In genomic region chr2:44167908-44168683, GRCh38 we compare ENCODE assay signal across 8 cellular contexts. TPM values are rescaled to one million over a fixed set of nuclear protein-coding genes. Genes with fewer than 3 reads are reported as not detected.
A peak's percentile ranks its signal among the peaks of the same experiment; 100 is the strongest.
DNase-seq lines count a peak whose midpoint lies in the region; ATAC-seq and TF ChIP-seq lines count a peak whose summit lies in the region.

No MANE protein-coding gene starts in this region.

- H3K9me3 ChIP-seq in colonic mucosa, result no peaks in the 10 kb centered on the region

- POLR2A ChIA-PET in BJ (lab: Charles Lee), result interaction anchor here (0.6 to 1.3 kb wide), 3 partner anchors 24 to 99 kb away, joined by 3 to 5 read pairs (median 4); no protein-coding TSS in a partner anchor

- H3K4me1 Mint-ChIP-seq in activated CD4-positive, alpha-beta T cell treated with anti-CD3 and anti-CD28 coated beads, Interleukin-2, amount 10 ng/mL, durations not matched to agents 24 days and 14 days, result peaks cover 27% of the 10 kb centered on the region

- peaks cover 16% of the 10 kb centered on the region for H3K36me3 Mint-ChIP-seq in activated CD4-positive, alpha-beta T cell treated with anti-CD3 and anti-CD28 coated beads, Interleukin-2, amount 10 ng/mL, durations not matched to agents 24 days and 14 days (ENCODE audit: low read depth)

- peak overlapping the region; percentile 94 for H3K4me3 Mint-ChIP-seq in activated CD4-positive, alpha-beta T cell treated with anti-CD3 and anti-CD28 coated beads, Interleukin-2, amount 10 ng/mL, durations not matched to agents 24 days and 14 days

- H3K9me3 Mint-ChIP-seq in activated CD4-positive, alpha-beta T cell treated with anti-CD3 and anti-CD28 coated beads, Interleukin-2, amount 10 ng/mL, durations not matched to agents 24 days and 14 days, result peaks cover 5% of the 10 kb centered on the region

- H3K27ac Mint-ChIP-seq in activated CD4-positive, alpha-beta T cell treated with anti-CD3 and anti-CD28 coated beads, Interleukin-2, amount 10 ng/mL, durations not matched to agents 24 days and 14 days, result peak overlapping the region; percentile 99

- peak overlapping the region; percentile 54 for H3K4me3 ChIP-seq in BJ (ENCODE audit: low read depth, low read length)
- peak overlapping the region; percentile 53 for H3K4me3 ChIP-seq in colonic mucosa

- H3K4me1 ChIP-seq in colonic mucosa, result peaks cover 6% of the 10 kb centered on the region

- H3K9ac ChIP-seq in colonic mucosa (ENCODE audit: low read depth in 2 of 2, low read length in 2 of 2), result peak overlapping the region; percentile 72 to 78

- H3K36me3 ChIP-seq in BJ (ENCODE audit: control insufficient read depth, insufficient read depth, low read length) (no peaks in the 10 kb centered on the region), colonic mucosa (no peaks in the 10 kb centered on the region)

- intact Hi-C loops in activated CD4-positive, alpha-beta T cell treated with anti-CD3 and anti-CD28 coated beads, Interleukin-2, amount 10 ng/mL, durations not matched to agents 24 days and 14 days (cut with micrococcal nuclease), result loop anchor here (1.0 to 5.0 kb wide), 5 partner anchors 39 to 193 kb away; partner anchors contain the start of genes CAMKMT and PREPL
- intact Hi-C loops in colonic mucosa (cut with DNase I), result no loop called here

- DNase-seq in BJ (ENCODE audit: low read depth), result peak; percentile 100
- DNase-seq in NCI-H524 treated with DMSO at 0.1 percent for 48 hours (lab: John Stamatoyannopoulos, UW), result peak; percentile 100
- DNase-seq in activated CD4-positive, alpha-beta T cell treated with anti-CD3 and anti-CD28 coated beads, Interleukin-2, amount 10 ng/mL, durations not matched to agents 24 days and 14 days, result peak; percentile 98
- peak; percentile 98 for DNase-seq in colonic mucosa
- DNase-seq in kidney tubule cell (ENCODE audit: low spot score), result peak; percentile 100
- DNase-seq in stimulated activated CD4-positive, alpha-beta T cell treated with anti-CD3 and anti-CD28 coated beads, Interleukin-1b, Interleukin-23, amount 100 ng/mL, for 1 hour (ENCODE audit: low read depth in 2 of 2), result peak; percentile 87 to 95

- ATAC-seq in GM19324 (IDR thresholded peaks at IDR 0.05; ENCODE audit: low FRiP score, unreplicated experiment), result peak; percentile 86
- peak; percentile 82 for ATAC-seq in HG03460 (IDR thresholded peaks at IDR 0.05; ENCODE audit: unreplicated experiment)

- H3K27me3 Mint-ChIP-seq in activated CD4-positive, alpha-beta T cell treated with anti-CD3 and anti-CD28 coated beads, Interleukin-2, amount 10 ng/mL, durations not matched to agents 24 days and 14 days, result no peaks in the 10 kb centered on the region

- peak overlapping the region; percentile 98 for H3K27ac ChIP-seq in colonic mucosa

- H3K27me3 ChIP-seq in BJ (ENCODE audit: control insufficient read depth, insufficient read depth, low read length) (no peaks in the 10 kb centered on the region), colonic mucosa (no peaks in the 10 kb centered on the region)

- TF ChIP-seq CTCF in BJ (IDR thresholded peaks at IDR 0.05; ENCODE audit: insufficient read depth, low read depth, low read length) (no peak), colonic mucosa (IDR thresholded peaks at IDR 0.05) (no peak)

- CTCF ChIA-PET in BJ (lab: Yijun Ruan, JAX), result interaction anchor here (0.7 kb wide), 1 partner anchor 9 kb away, joined by 3 read pairs; no protein-coding TSS in a partner anchor

RNA-seq across cellular contexts. Expression of gene PPM1B, which starts 0.6 kb away (rescaled TPM):
- 8.2 and 25.7 TPM in 2 replicates for polyA plus RNA-seq in BJ (2011; rRNA removed)
- polyA minus RNA-seq in BJ (2011; rRNA and poly(A)+ RNA removed), result 17.1 and 20.3 TPM in 2 replicates
- 38.9 and 42.0 TPM in 2 replicates for total RNA-seq in activated CD4-positive, alpha-beta T cell treated with anti-CD3 and anti-CD28 coated beads, Interleukin-2, amount 10 ng/mL, durations not matched to agents 24 days and 14 days
- 10 to 100 TPM; 50.8 to 77.9 TPM for total RNA-seq in colonic mucosa

Comparison
In these comparisons a context has a peak if more than half of its experiments do, and no peak if none do; other contexts are left out.
1. Peak in every context shown above with its lines: DNase-seq, ATAC-seq, H3K4me3 ChIP-seq and H3K27ac ChIP-seq.